In genomic region chr14:36580856-36581831, GRCh38 we compare ENCODE assay signal across 8 cellular contexts. TPM values are rescaled to one million over a fixed set of nuclear protein-coding genes. Genes with fewer than 3 reads are reported as not detected.
DNase-seq lines count a peak whose midpoint lies in the region; ATAC-seq and TF ChIP-seq lines count a peak whose summit lies in the region.

No MANE protein-coding gene starts in this region.

- H3K9ac ChIP-seq in trophoblast cell (ENCODE audit: low read length) = no peak overlapping the region

- peaks cover 41 to 59% of the 10 kb centered on the region in 2 donors for H3K27me3 Mint-ChIP-seq in effector memory CD8-positive, alpha-beta T cell

- no peak overlapping the region for H3K27ac ChIP-seq in PC-9
- H3K27ac ChIP-seq in trophoblast cell (ENCODE audit: low read depth, low read length) = no peak overlapping the region

- H2AFZ ChIP-seq in PC-9 = peak overlapping the region; percentile 90; the same call in 1 of the 2 replicates
- H2AFZ ChIP-seq in trophoblast cell (ENCODE audit: insufficient read depth, low read length, poor library complexity) = peak overlapping the region; percentile 37

- CTCF ChIA-PET in PC-9 (lab: Charles Lee) = no interaction called here

- WGBS in trophoblast cell (ENCODE audit: extremely low coverage, insufficient coverage, insufficient read length) = no CpG with 5 or more reads among the region's 103 CpGs

- H3K36me3 ChIP-seq in PC-9 (ENCODE audit: low read depth) (no peaks in the 10 kb centered on the region), trophoblast cell (ENCODE audit: control insufficient read depth in 1 of 2, insufficient read depth in 2 of 2, low read length in 2 of 2) (no peaks in the 10 kb centered on the region)

- H3K79me2 ChIP-seq in PC-9 (ENCODE audit: low read depth) = no peaks in the 10 kb centered on the region
- no peaks in the 10 kb centered on the region for H3K79me2 ChIP-seq in trophoblast cell (ENCODE audit: control insufficient read depth, insufficient read depth, low read length, poor library complexity)

- no peaks in the 10 kb centered on the region for H3K79me1 ChIP-seq in trophoblast cell (ENCODE audit: low read length)

- H4K20me1 ChIP-seq in PC-9 (ENCODE audit: insufficient read depth) = no peaks in the 10 kb centered on the region

- no peak overlapping the region for H2BK12ac ChIP-seq in trophoblast cell (ENCODE audit: low read length)

- H4K12ac ChIP-seq in trophoblast cell (ENCODE audit: low read depth, low read length) = no peak overlapping the region

- no peaks in the 10 kb centered on the region for H3F3A ChIP-seq in PC-9 (ENCODE audit: insufficient read depth, low read depth)

- no peaks in the 10 kb centered on the region for H3K4me1 Mint-ChIP-seq in effector memory CD8-positive, alpha-beta T cell (ENCODE audit: low read depth in 2 of 2)

- H3K18ac ChIP-seq in trophoblast cell (ENCODE audit: low read length) = no peak overlapping the region

- H2BK5ac ChIP-seq in trophoblast cell (ENCODE audit: low read depth, low read length, poor library complexity) = no peak overlapping the region

- no peaks in the 10 kb centered on the region for H3K27me3 ChIP-seq in PC-9 (ENCODE audit: insufficient read depth, low read depth)
- H3K27me3 ChIP-seq in trophoblast cell (ENCODE audit: insufficient read depth, low read length) = peaks cover 69% of the 10 kb centered on the region

- no peaks in the 10 kb centered on the region for H3K9me2 ChIP-seq in PC-9 (ENCODE audit: insufficient read depth)

- H4K91ac ChIP-seq in trophoblast cell (ENCODE audit: low read depth, low read length) = no peak overlapping the region

- peak overlapping the region; percentile 75 for H3K4me3 ChIP-seq in PC-9
- peak overlapping the region; percentile 54 for H3K4me3 ChIP-seq in fibroblast of the aortic adventitia (ENCODE audit: low read depth, low read length)
- H3K4me3 ChIP-seq in trophoblast cell (ENCODE audit: low read depth, low read length) = peak overlapping the region; percentile 62

- H3K9me3 Mint-ChIP-seq in effector memory CD8-positive, alpha-beta T cell = peaks cover 0 to 4% of the 10 kb centered on the region in 2 donors

- H3K9me3 ChIP-seq in PC-9 (ENCODE audit: insufficient read depth, low read depth) (no peaks in the 10 kb centered on the region), trophoblast cell (ENCODE audit: insufficient read depth, low read depth, low read length) (peaks cover 6% of the 10 kb centered on the region)

- H3K4me3 Mint-ChIP-seq in effector memory CD8-positive, alpha-beta T cell = no peak overlapping the region

- TF ChIP-seq CTCF in PC-9 (conservative IDR thresholded peaks at IDR 0.05) (no peak), fibroblast of the aortic adventitia (IDR thresholded peaks at IDR 0.05; ENCODE audit: insufficient read depth, low read length) (no peak)

- H3K14ac ChIP-seq in trophoblast cell (ENCODE audit: low read length) = no peak overlapping the region

- H4K8ac ChIP-seq in trophoblast cell (ENCODE audit: low read depth, low read length) = no peak overlapping the region

- no peak overlapping the region for H2BK120ac ChIP-seq in trophoblast cell (ENCODE audit: insufficient read depth, low read length, poor library complexity)

- POLR2A ChIA-PET in PC-9 (lab: Charles Lee; ENCODE audit: unreplicated experiment) = no interaction called here

- no peaks in the 10 kb centered on the region for H3K36me3 Mint-ChIP-seq in effector memory CD8-positive, alpha-beta T cell (ENCODE audit: insufficient read depth)

- H3K4me2 ChIP-seq in PC-9 (peak overlapping the region; percentile 86), trophoblast cell (ENCODE audit: low read length) (peak overlapping the region; percentile 84)

- ATAC-seq in Right ventricle myocardium superior (ENCODE audit: poor library complexity) = no peak
- ATAC-seq in Right ventricle myocardium inferior = no peak
- no peak for ATAC-seq in HG02981 (IDR thresholded peaks at IDR 0.05; ENCODE audit: unreplicated experiment)
- ATAC-seq in GM18858 (IDR thresholded peaks at IDR 0.05; ENCODE audit: unreplicated experiment) = no peak
- ATAC-seq in effector memory CD8-positive, alpha-beta T cell (replicated peaks) = no peak

- intact Hi-C loops in Right ventricle myocardium superior (cut with DNase I) (no loop called here), Right ventricle myocardium inferior (cut with DNase I) (no loop called here), PC-9 (cut with micrococcal nuclease; ENCODE audit: unreplicated experiment) (no loop called here)

- H3K23ac ChIP-seq in trophoblast cell (ENCODE audit: low read length) = no peak overlapping the region

- no peak overlapping the region for H2AK5ac ChIP-seq in trophoblast cell (ENCODE audit: low read length)

- BruUV-seq in PC-9 (replicated peaks; lab: Mats Ljungman, UMichigan) = no TSS peak

- no peak overlapping the region for H3K27ac Mint-ChIP-seq in effector memory CD8-positive, alpha-beta T cell

- DNase-seq in Right ventricle myocardium superior (peak; percentile 35), Right ventricle myocardium inferior (ENCODE audit: missing footprints) (no peak), PC-9 (peak in 1 of 2 experiments; percentile 41), fibroblast of the aortic adventitia (ENCODE audit: low read depth) (peak; percentile 16), trophoblast cell (peak; percentile 7 to 38)
- DNase-seq in effector memory CD8-positive, alpha-beta T cell = no peak

- no peak overlapping the region for H3K4ac ChIP-seq in trophoblast cell (ENCODE audit: low read depth, low read length)

- H3K4me1 ChIP-seq in PC-9 (replicated peaks; ENCODE audit: insufficient read depth) (no peaks in the 10 kb centered on the region), trophoblast cell (ENCODE audit: control insufficient read depth in 1 of 2, insufficient read depth in 2 of 2, low read length in 2 of 2) (peaks cover 12 to 15% of the 10 kb centered on the region in 2 experiments)

RNA-seq across cellular contexts. Expression of gene NKX2-8, which starts 1.3 kb away (rescaled TPM):
- total RNA-seq in Right ventricle myocardium superior = not detected
- not detected for total RNA-seq in Right ventricle myocardium inferior
- 1.1 and 2.9 TPM in 2 replicates for total RNA-seq in PC-9 (2021)
- not detected in 2 replicates for total RNA-seq in fibroblast of the aortic adventitia (ENCODE audit: low replicate concordance)
- 0.04 and 0.11 TPM in 2 replicates for polyA plus RNA-seq in trophoblast cell (2013)

Comparison
In these comparisons a context has a peak if more than half of its experiments do, and no peak if none do; other contexts are left out.
1. DNase-seq: peak in Right ventricle myocardium superior (single experiment), fibroblast of the aortic adventitia (single experiment) and trophoblast cell (2 of 2); none in Right ventricle myocardium inferior (single experiment) and effector memory CD8-positive, alpha-beta T cell (0 of 3).
2. Peak in every context shown above with its lines, with median percentiles within 50 percentile points of each other: H3K4me3 ChIP-seq.